ENCODE assay signal across 22 cellular contexts in genomic region chr12:96711364-96711763, GRCh38.
"Had no signal": no experiment of that assay in that cellular context is flagged by ENCODE, and none has a peak within 500 bp of the region (broad histone marks: within the 10 kb centered on the region; RNA-seq: fewer than 3 reads in every experiment).

No MANE protein-coding gene starts in this region.

- H3K4me3 Mint-ChIP-seq: activated naive CD8-positive, alpha-beta T cell treated with anti-CD3 and anti-CD28 coated beads, Interleukin-2, amount 10 ng/mL, durations not matched to agents 7 days and 5 days; activated T-cell treated with anti-CD3 and anti-CD28 coated beads, Interleukin-2, amount 50 U/mL, for 4 hours; naive thymus-derived CD4-positive, alpha-beta T cell; neural crest cell; stimulated activated naive B cell treated with anti-CD40 and anti-IgM and Interleukin-4, amounts not matched to agents 10 μg/mL and 1 μg/mL and 100 μg/mL, for 72 hours had no signal

- H3K27ac ChIP-seq: cardiac muscle cell, left lung, thoracic aorta, upper lobe of left lung had no signal

- H3K4me1 Mint-ChIP-seq: activated naive CD8-positive, alpha-beta T cell treated with anti-CD3 and anti-CD28 coated beads, Interleukin-2, amount 10 ng/mL, durations not matched to agents 7 days and 5 days; neural crest cell; stimulated activated naive B cell treated with anti-CD40 and anti-IgM and Interleukin-4, amounts not matched to agents 10 μg/mL and 1 μg/mL and 100 μg/mL, for 72 hours had no signal

- H3K9me3 Mint-ChIP-seq: activated naive CD8-positive, alpha-beta T cell treated with anti-CD3 and anti-CD28 coated beads, Interleukin-2, amount 10 ng/mL, durations not matched to agents 7 days and 5 days; activated T-cell treated with anti-CD3 and anti-CD28 coated beads, Interleukin-2, amount 50 U/mL, for 4 hours; naive thymus-derived CD4-positive, alpha-beta T cell; neural crest cell; stimulated activated naive B cell treated with anti-CD40 and anti-IgM and Interleukin-4, amounts not matched to agents 10 μg/mL and 1 μg/mL and 100 μg/mL, for 72 hours had no signal

- H3K36me3 Mint-ChIP-seq: activated naive CD8-positive, alpha-beta T cell treated with anti-CD3 and anti-CD28 coated beads, Interleukin-2, amount 10 ng/mL, durations not matched to agents 7 days and 5 days; naive thymus-derived CD4-positive, alpha-beta T cell; stimulated activated naive B cell treated with anti-CD40 and anti-IgM and Interleukin-4, amounts not matched to agents 10 μg/mL and 1 μg/mL and 100 μg/mL, for 72 hours had no signal

- H3K27ac Mint-ChIP-seq: activated naive CD8-positive, alpha-beta T cell treated with anti-CD3 and anti-CD28 coated beads, Interleukin-2, amount 10 ng/mL, durations not matched to agents 7 days and 5 days; naive thymus-derived CD4-positive, alpha-beta T cell; stimulated activated naive B cell treated with anti-CD40 and anti-IgM and Interleukin-4, amounts not matched to agents 10 μg/mL and 1 μg/mL and 100 μg/mL, for 72 hours had no signal

- H3K27me3 ChIP-seq: left lung, upper lobe of left lung had no signal

- ATAC-seq: activated T-cell treated with anti-CD3 and anti-CD28 coated beads, Interleukin-2, amount 50 U/mL, for 4 hours; left lung; naive thymus-derived CD4-positive, alpha-beta T cell; sciatic nerve; stimulated activated naive B cell treated with anti-CD40 and anti-IgM and Interleukin-4, amounts not matched to agents 10 μg/mL and 1 μg/mL and 100 μg/mL, for 72 hours had no signal

- DNase-seq: activated CD8-positive, alpha-beta memory T cell treated with anti-CD3 and anti-CD28 coated beads, Interleukin-2, amount 50 U/mL, for 48 hours; activated naive CD4-positive, alpha-beta T cell treated with Interleukin-2 at 50 U/mL for 16 hours; activated naive CD8-positive, alpha-beta T cell treated with anti-CD3 and anti-CD28 coated beads, Interleukin-2, amount 10 ng/mL, durations not matched to agents 7 days and 5 days; activated T-cell treated with anti-CD3 and anti-CD28 coated beads, Interleukin-2, amount 50 U/mL, for 4 hours; amygdala; cortex of kidney; foreskin fibroblast; left lung; naive thymus-derived CD4-positive, alpha-beta T cell; occipital lobe; posterior cingulate gyrus; small intestine; stimulated activated CD4-positive, alpha-beta T cell treated with anti-CD3 and anti-CD28 coated beads, Interleukin-15, amount 100 ng/mL, for 24 hours; stimulated activated naive B cell treated with anti-CD40 and anti-IgM and Interleukin-4, amounts not matched to agents 10 μg/mL and 1 μg/mL and 100 μg/mL, for 72 hours; T-helper 9 cell; upper lobe of left lung had no signal

- FAIRE-seq: endometrium, keratinocyte had no signal

- H3K9me3 ChIP-seq: left lung, thoracic aorta, upper lobe of left lung had no signal
